In the genomic region with DNA sequence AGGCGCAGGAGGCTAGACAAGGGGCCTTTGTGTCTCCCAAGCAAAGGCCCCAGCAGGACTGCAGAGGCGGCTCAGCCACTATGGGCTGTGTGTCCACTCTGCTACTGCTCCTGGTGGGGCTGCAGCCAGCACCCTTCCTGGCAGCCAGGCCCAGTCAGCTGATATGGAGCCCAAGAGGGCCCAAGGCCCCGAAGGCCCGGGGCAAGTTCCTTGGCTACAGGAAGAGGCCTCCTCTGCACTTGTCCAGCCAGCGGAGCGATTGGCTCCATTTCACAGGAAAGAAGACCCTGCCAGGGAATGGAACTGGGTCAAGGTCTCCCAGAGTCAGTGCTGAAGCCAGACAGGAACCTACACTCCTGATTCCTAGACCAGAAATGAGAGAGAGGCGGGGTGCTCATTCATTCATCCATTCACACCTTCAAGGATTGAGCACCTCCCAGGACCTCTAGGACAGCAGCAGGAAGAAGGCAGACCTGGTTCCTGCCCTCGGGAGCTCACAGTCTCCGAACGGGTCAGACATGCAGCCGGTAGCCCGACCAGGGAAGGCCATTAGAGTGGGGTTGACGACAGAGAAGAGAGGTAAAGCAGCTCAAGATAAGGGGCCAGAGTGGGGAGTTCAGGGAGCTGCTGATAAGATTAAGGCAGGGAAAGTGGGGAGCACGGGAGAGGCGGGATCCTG, we compare ENCODE assay signal across 9 cellular contexts. TPM values are rescaled to one million over a fixed set of nuclear protein-coding genes. Genes with fewer than 3 reads are reported as not detected.
A peak's percentile ranks its signal among the peaks of the same experiment; 100 is the strongest.
DNase-seq lines count a peak whose midpoint lies in the region; ATAC-seq, FAIRE-seq and TF ChIP-seq lines count a peak whose summit lies in the region.
"Had no signal": no experiment of that assay in that cellular context is flagged by ENCODE, and none has a peak within 500 bp of the region (broad histone marks: within the 10 kb centered on the region; RNA-seq: fewer than 3 reads in every experiment).

No MANE protein-coding gene starts in this region.

- no peaks in the 10 kb centered on the region for H3K9me2 ChIP-seq in OCI-LY7 (ENCODE audit: insufficient read depth, low read length)

- H3K14ac ChIP-seq in H1 (ENCODE audit: insufficient read length): no peak overlapping the region

- no peak for FAIRE-seq in H1 (lab: Jason Lieb, UNC)

- H3K4me1 ChIP-seq in heart left ventricle (peaks cover 0 to 53% (median 26%) of the 10 kb centered on the region in 12 donors), H1 (replicated peaks in 1 of 4; ENCODE audit: control insufficient read depth in 3 of 4, insufficient read depth in 4 of 4, low read length in 3 of 4) (peaks cover 0 to 5% (median 2%) of the 10 kb centered on the region in 4 experiments; a peak in 5 of 7 replicates), OCI-LY7 (ENCODE audit: insufficient read depth, low read length, poor library complexity, severe bottlenecking) (peaks cover 8% of the 10 kb centered on the region)

- H2BK15ac ChIP-seq in H1 (ENCODE audit: low read length): no peak overlapping the region; the same call in 1 of the 2 replicates

- H3K79me1 ChIP-seq in H1 (ENCODE audit: low read depth, low read length): no peaks in the 10 kb centered on the region

- no peak overlapping the region for H2BK5ac ChIP-seq in H1 (ENCODE audit: low read depth, low read length)

- H3K18ac ChIP-seq in H1 (ENCODE audit: extremely low read depth, low read length): no peak overlapping the region; the same call in none of the 2 replicates

- intact Hi-C loops in heart left ventricle (cut with DNase I): no loop called here
- intact Hi-C loops in cardiac septum (cut with DNase I): no loop called here
- intact Hi-C loops in OCI-LY7 (cut with micrococcal nuclease; ENCODE audit: unreplicated experiment): no loop called here

- H2BK120ac ChIP-seq in H1 (replicated peaks; ENCODE audit: low read depth, low read length): no peak overlapping the region

- H4K5ac ChIP-seq in H1 (ENCODE audit: insufficient read length, low read depth, low read length): no peak overlapping the region

- H3K27me3 ChIP-seq in heart left ventricle (no peaks in the 10 kb centered on the region), H1 (replicated peaks in 1 of 4; ENCODE audit: control insufficient read depth in 3 of 4, extremely low read depth in 1 of 4, insufficient read depth in 3 of 4, low read length in 3 of 4) (peaks cover 2 to 35% (median 31%) of the 10 kb centered on the region in 4 experiments)

- H3K4ac ChIP-seq in H1 (replicated peaks; ENCODE audit: insufficient read length, low read depth, low read length): no peak overlapping the region

- TF ChIP-seq POLR2A in heart left ventricle (IDR thresholded peaks at IDR 0.05) (no peak), H1 (IDR thresholded peaks at IDR 0.05; ENCODE audit: control extremely low read depth in 1 of 2, low read depth in 2 of 2, low read length in 2 of 2) (no peak)

- ATAC-seq in heart left ventricle (peak in 2 of 4 donors; percentile 21 to 22), GM19328 (IDR thresholded peaks at IDR 0.05; ENCODE audit: unreplicated experiment) (no peak), GM21526 (IDR thresholded peaks at IDR 0.05; ENCODE audit: low FRiP score, unreplicated experiment) (no peak)
- ATAC-seq in natural killer cell treated with Interleukin-12 subunit alpha and Interleukin-12 subunit beta and Interleukin-15 and Interleukin-18, amount 100 ng/mL, for 72 hours: no peak

- H2AFZ ChIP-seq in H1 (ENCODE audit: low read length): 0 out of 2 replicates have a peak overlapping the region, but pooled peaks have one; percentile 29
- no peak overlapping the region for H2AFZ ChIP-seq in OCI-LY7 (ENCODE audit: low read length)

- no peak for TF ChIP-seq EP300 in H1 (IDR thresholded peaks at IDR 0.05; ENCODE audit: borderline replicate concordance in 1 of 2, low read depth in 2 of 2, low read length in 2 of 2)

- no peaks in the 10 kb centered on the region for H3K36me3 Mint-ChIP-seq in natural killer cell treated with Interleukin-12 subunit alpha and Interleukin-12 subunit beta and Interleukin-15 and Interleukin-18, amount 100 ng/mL, for 72 hours

- H3K4me1 Mint-ChIP-seq in natural killer cell treated with Interleukin-12 subunit alpha and Interleukin-12 subunit beta and Interleukin-15 and Interleukin-18, amount 100 ng/mL, for 72 hours (ENCODE audit: low read depth in 2 of 2): peaks cover 0 to 6% of the 10 kb centered on the region in 2 donors

- H3K4me3 ChIP-seq in heart left ventricle (peak overlapping the region; percentile 47 to 70 (median 60)), H1 (ENCODE audit: extremely low read depth in 1 of 4, insufficient read depth in 2 of 4, low read depth in 3 of 4, low read length in 4 of 4) (peak overlapping the region in 3 of 4 experiments; percentile 58 to 69 (median 63); a peak in 4 of 8 replicates), OCI-LY7 (ENCODE audit: low read depth, low read length, poor library complexity, severe bottlenecking) (no peak overlapping the region)

- POLR2A ChIA-PET in H1 (lab: Charles Lee; ENCODE audit: partially characterized antibody) (no interaction called here), OCI-LY7 (lab: Charles Lee) (no interaction called here)

- 48 to 54% (median 51%) methylated on average over 12 to 15 of the region's 15 CpGs for WGBS in heart left ventricle, 4 donors
- 79% methylated on average over 15 of the region's 15 CpGs; no CpG with 5 or more reads in 1 of the 2 experiments for WGBS in H1 (ENCODE audit: extremely low coverage in 1 of 2, insufficient coverage in 1 of 2, insufficient read length in 1 of 2, insufficient replicate concordance in 2 of 2, low coverage in 1 of 2, low lambda C conversion rate in 2 of 2, missing lambda C conversion rate in 1 of 2), 2 experiments

- H2BK12ac ChIP-seq in H1 (ENCODE audit: low read depth, low read length): no peak overlapping the region; the same call in 1 of the 2 replicates

- no peak overlapping the region for H3K23ac ChIP-seq in H1 (ENCODE audit: insufficient read length)

- peak in 1 of 5 donors; percentile 54 for DNase-seq in heart left ventricle
- DNase-seq in cardiac septum (ENCODE audit: low spot score): no peak
- no peak for DNase-seq in H1 (ENCODE audit: low read depth in 1 of 2, low spot score in 2 of 2)
- peak; percentile 45 for DNase-seq in natural killer cell treated with Interleukin-12 subunit alpha and Interleukin-12 subunit beta and Interleukin-15 and Interleukin-18, amount 100 ng/mL, for 72 hours (ENCODE audit: low spot score)
- DNase-seq in NCI-H1105 treated with DMSO at 0.1 percent for 48 hours (lab: John Stamatoyannopoulos, UW): no peak
- no peak for DNase-seq in OCI-LY7 (ENCODE audit: low spot score)
- DNase-seq: cerebellar nuclear complex had no signal

- no peak overlapping the region for H2AK5ac ChIP-seq in H1 (ENCODE audit: low read depth, low read length)

- H3K27ac Mint-ChIP-seq in natural killer cell treated with Interleukin-12 subunit alpha and Interleukin-12 subunit beta and Interleukin-15 and Interleukin-18, amount 100 ng/mL, for 72 hours: no peak overlapping the region

- H4K20me1 ChIP-seq in H1 (replicated peaks in 1 of 2; ENCODE audit: control insufficient read depth in 1 of 2, insufficient read depth in 2 of 2, low read length in 2 of 2) (no peaks in the 10 kb centered on the region), OCI-LY7 (ENCODE audit: insufficient read depth, low read length) (no peaks in the 10 kb centered on the region)

- TF ChIP-seq RAD21 in H1 (IDR thresholded peaks at IDR 0.05 in 1 of 2, conservative IDR thresholded peaks at IDR 0.05 in 1 of 2; ENCODE audit: low read depth in 2 of 2, low read length in 2 of 2): no peak

- H3K23me2 ChIP-seq in H1 (ENCODE audit: low read depth, low read length): peaks cover 12% of the 10 kb centered on the region; the same call in 1 of the 2 replicates

- CTCF ChIA-PET in H1 (lab: Charles Lee; ENCODE audit: partially characterized antibody): interaction anchor here (0.6 to 2.3 kb wide), 17 partner anchors 10 to 85 kb away, joined by 3 to 19 read pairs (median 4); no protein-coding TSS in a partner anchor
- CTCF ChIA-PET in OCI-LY7 (lab: Charles Lee; ENCODE audit: unreplicated experiment): no interaction called here

- no peaks in the 10 kb centered on the region for H3K9me3 Mint-ChIP-seq in natural killer cell treated with Interleukin-12 subunit alpha and Interleukin-12 subunit beta and Interleukin-15 and Interleukin-18, amount 100 ng/mL, for 72 hours

- H3K79me2 ChIP-seq in H1 (ENCODE audit: control insufficient read depth in 1 of 2, insufficient read depth in 2 of 2, low read length in 2 of 2) (no peaks in the 10 kb centered on the region), OCI-LY7 (ENCODE audit: insufficient read depth, low read depth, low read length) (no peaks in the 10 kb centered on the region)

- no peak overlapping the region for H4K91ac ChIP-seq in H1 (replicated peaks; ENCODE audit: insufficient read length, low read length)

- no peak for TF ChIP-seq CTCF in heart left ventricle (IDR thresholded peaks at IDR 0.05)
- TF ChIP-seq CTCF in H1 (IDR thresholded peaks at IDR 0.05; ENCODE audit: control extremely low read depth in 1 of 3, insufficient read depth in 1 of 3, low read depth in 1 of 3, low read length in 3 of 3): no peak
- TF ChIP-seq CTCF in OCI-LY7 (conservative IDR thresholded peaks at IDR 0.05; ENCODE audit: low read length): no peak

- BruUV-seq in OCI-LY7 (replicated peaks; lab: Mats Ljungman, UMichigan): no TSS peak

- H3K9ac ChIP-seq in H1 (replicated peaks in 1 of 4; ENCODE audit: extremely low read depth in 1 of 4, low read depth in 3 of 4, low read length in 3 of 4): no peak overlapping the region

- H3K27ac ChIP-seq in heart left ventricle (peak overlapping the region; percentile 33 to 91 (median 84)), H1 (ENCODE audit: low read depth, low read length) (no peak overlapping the region), OCI-LY7 (ENCODE audit: low read depth, low read length, poor library complexity, severe bottlenecking) (no peak overlapping the region)

- H3K36me3 ChIP-seq in heart left ventricle (no peaks in the 10 kb centered on the region), H1 (ENCODE audit: control insufficient read depth in 2 of 4, insufficient read depth in 4 of 4, low read length in 3 of 4) (no peaks in the 10 kb centered on the region), OCI-LY7 (ENCODE audit: insufficient read depth, low read length) (no peaks in the 10 kb centered on the region)

- H3K56ac ChIP-seq in H1 (replicated peaks; ENCODE audit: insufficient read length, low read depth, low read length): no peak overlapping the region

- H3K4me2 ChIP-seq in H1 (ENCODE audit: insufficient read depth in 1 of 2, low read depth in 2 of 2, low read length in 2 of 2) (peak overlapping the region; percentile 70 to 99; a peak in 3 of 4 replicates), OCI-LY7 (ENCODE audit: low read length) (no peak overlapping the region)

- H4K8ac ChIP-seq in H1 (ENCODE audit: extremely low read depth, insufficient read depth, low read length): no peak overlapping the region; the same call in 1 of the 2 replicates

- peaks cover 17 to 20% of the 10 kb centered on the region in 2 donors for H3K27me3 Mint-ChIP-seq in natural killer cell treated with Interleukin-12 subunit alpha and Interleukin-12 subunit beta and Interleukin-15 and Interleukin-18, amount 100 ng/mL, for 72 hours

- H3K4me3 Mint-ChIP-seq in natural killer cell treated with Interleukin-12 subunit alpha and Interleukin-12 subunit beta and Interleukin-15 and Interleukin-18, amount 100 ng/mL, for 72 hours: peak overlapping the region; percentile 63

- H2BK20ac ChIP-seq in H1 (ENCODE audit: low read length): no peak overlapping the region

- no peaks in the 10 kb centered on the region for H3K9me3 ChIP-seq in heart left ventricle
- H3K9me3 ChIP-seq in H1 (ENCODE audit: insufficient read depth in 2 of 2, low read depth in 1 of 2, low read length in 1 of 2): no peaks in the 10 kb centered on the region
- H3K9me3 ChIP-seq in OCI-LY7 (ENCODE audit: low read length): no peaks in the 10 kb centered on the region

RNA-seq across cellular contexts. Expression of a gene that starts 0.8 kb away (rescaled TPM):
- 10 to 100 TPM; 10.2 to 28.3 (median 14.7) TPM for total RNA-seq in heart left ventricle
- polyA plus RNA-seq in heart left ventricle: 10 to 100 TPM in 1 of 2 donors, 1 to 10 TPM in 1; 8.5 to 20.0 TPM
- 13.5 TPM for total RNA-seq in cardiac septum
- 1.0 and 1.2 TPM in 2 replicates for total RNA-seq in H1 (2021; fragmentation: NEBNext Ultra II Directional; extraction: Animal tissue kit (Norgen Biotek cat#: 25700))
- polyA plus RNA-seq in H1 (2011; rRNA removed): 1.5 and 2.6 TPM in 2 replicates
- polyA plus RNA-seq in H1 (2011; cell fraction: cytosol; rRNA removed): 1.4 TPM
- 1.6 TPM for polyA plus RNA-seq in H1 (2011; cell fraction: nucleus; rRNA removed)
- 0.21 to 0.75 TPM (median 0.57 TPM) in 4 replicates for polyA plus RNA-seq in H1 (2012, experiment 1 of 2)
- 0.63 TPM for polyA plus RNA-seq in H1 (2012, experiment 2 of 2)
- polyA plus RNA-seq in H1 (2013, experiment 1 of 2): 0.93 TPM
- polyA plus RNA-seq in H1 (2013, experiment 2 of 2): 0.85 TPM
- polyA minus RNA-seq in H1 (2011; rRNA and poly(A)+ RNA removed): 1.4 and 1.5 TPM in 2 replicates
- polyA minus RNA-seq in H1 (2011; cell fraction: cytosol; rRNA and poly(A)+ RNA removed): 0.66 TPM
- polyA minus RNA-seq in H1 (2011; cell fraction: nucleus; rRNA and poly(A)+ RNA removed): 2.7 TPM
- total RNA-seq in natural killer cell treated with Interleukin-12 subunit alpha and Interleukin-12 subunit beta and Interleukin-15 and Interleukin-18, amount 100 ng/mL, for 72 hours: under 1 TPM in 1 of 2 donors, not detected in 1; 0.20 TPM
- not detected in 2 replicates for total RNA-seq in OCI-LY7 (2014; rRNA removed; shearing (Covaris generic))
- not detected in 2 replicates for total RNA-seq in OCI-LY7 (2022)

RNA-seq across cellular contexts. Expression of a gene that starts 54.9 kb away (rescaled TPM):
- 10 to 100 TPM in 1 of 9 donors, 1 to 10 TPM in 7, under 1 TPM in 1; 0.56 to 17.7 (median 2.0) TPM for total RNA-seq in heart left ventricle
- 1 to 10 TPM; 1.2 to 2.3 TPM for polyA plus RNA-seq in heart left ventricle
- 6.9 TPM for total RNA-seq in cardiac septum
- total RNA-seq in H1 (2021; fragmentation: NEBNext Ultra II Directional; extraction: Animal tissue kit (Norgen Biotek cat#: 25700)): not detected in 2 replicates
- 0.15 and 0.20 TPM in 2 replicates for polyA plus RNA-seq in H1 (2011; rRNA removed)
- polyA plus RNA-seq in H1 (2011; cell fraction: cytosol; rRNA removed): 0.26 TPM
- polyA plus RNA-seq in H1 (2011; cell fraction: nucleus; rRNA removed): 0.13 TPM
- 0.09 to 0.11 TPM in 2 of 4 replicates, not detected in the others for polyA plus RNA-seq in H1 (2012, experiment 1 of 2)
- polyA plus RNA-seq in H1 (2012, experiment 2 of 2): not detected
- 0.18 TPM for polyA plus RNA-seq in H1 (2013, experiment 1 of 2)
- 0.07 TPM for polyA plus RNA-seq in H1 (2013, experiment 2 of 2)
- 0.17 and 0.32 TPM in 2 replicates for polyA minus RNA-seq in H1 (2011; rRNA and poly(A)+ RNA removed)
- not detected for polyA minus RNA-seq in H1 (2011; cell fraction: cytosol; rRNA and poly(A)+ RNA removed)
- not detected for polyA minus RNA-seq in H1 (2011; cell fraction: nucleus; rRNA and poly(A)+ RNA removed)
- total RNA-seq in natural killer cell treated with Interleukin-12 subunit alpha and Interleukin-12 subunit beta and Interleukin-15 and Interleukin-18, amount 100 ng/mL, for 72 hours: not detected
- not detected in 2 replicates for total RNA-seq in OCI-LY7 (2014; rRNA removed; shearing (Covaris generic))
- total RNA-seq in OCI-LY7 (2022): not detected in 2 replicates

Comparison
In these comparisons a context has a peak if more than half of its experiments do, and no peak if none do; other contexts are left out.
1. H3K27ac ChIP-seq: peak in heart left ventricle (12 of 12); none in H1 (single experiment) and OCI-LY7 (single experiment).